Comparison of ENCODE assay signal across 23 cellular contexts in the genomic region with DNA sequence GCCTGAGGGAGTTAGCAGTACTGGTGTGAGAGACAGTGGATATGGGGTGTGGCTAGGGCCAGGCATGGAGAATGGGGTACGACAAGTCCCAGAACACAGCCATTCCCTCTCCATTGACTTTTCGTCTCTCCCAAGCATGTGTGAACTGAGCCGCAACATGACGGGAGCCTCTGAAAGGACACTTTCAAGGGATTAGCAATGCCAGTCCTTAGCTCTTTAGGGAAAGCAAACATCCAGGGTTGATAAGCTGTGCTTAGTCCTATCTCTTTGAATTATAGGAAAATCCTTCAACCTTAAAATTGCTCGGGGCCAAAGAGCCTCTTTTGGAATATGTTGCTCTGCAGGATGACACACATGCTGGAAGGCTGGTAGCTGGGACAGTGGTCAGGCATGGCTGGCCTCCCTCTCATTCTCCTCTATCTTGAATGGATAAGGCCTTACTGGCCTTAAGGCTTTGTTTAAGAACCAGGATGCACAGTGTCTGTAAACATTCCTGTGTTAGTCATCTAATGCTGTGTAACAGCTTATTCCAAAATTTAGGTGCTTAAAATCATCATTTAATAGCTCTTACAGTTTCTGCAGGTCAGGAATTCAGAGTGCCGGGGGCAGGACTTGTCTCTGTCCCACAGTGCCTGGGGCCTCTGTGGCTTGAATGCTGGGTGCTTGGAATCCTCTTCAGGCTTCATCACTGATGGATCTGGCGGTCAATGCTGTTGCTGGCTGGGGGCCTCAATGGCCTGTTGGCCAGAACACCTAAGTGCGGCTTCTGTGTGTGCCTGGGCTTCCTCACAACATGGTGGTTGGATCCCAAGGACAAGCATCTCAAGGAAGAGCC.
"Had no signal": no experiment of that assay in that cellular context is flagged by ENCODE, and none has a peak within 500 bp of the region (broad histone marks: within the 10 kb centered on the region; RNA-seq: fewer than 3 reads in every experiment).

No MANE protein-coding gene starts in this region.

- H3K27ac ChIP-seq: brain microvascular endothelial cell, lower lobe of right lung, spleen, tibial nerve had no signal

- H3K27me3 ChIP-seq: brain microvascular endothelial cell, spleen had no signal

- DNase-seq: activated CD4-positive, alpha-beta memory T cell treated with anti-CD3 and anti-CD28 coated beads, Interleukin-2, amount 10 ng/mL, durations not matched to agents 7 days and 5 days; activated CD4-positive, alpha-beta T cell treated with anti-CD3 and anti-CD28 coated beads for 1 hour; activated CD4-positive, alpha-beta T cell treated with anti-CD3 and anti-CD28 coated beads, Interleukin-2, amount 10 ng/mL, durations not matched to agents 7 days and 5 days; activated CD8-positive, alpha-beta memory T cell treated with anti-CD3 and anti-CD28 coated beads, Interleukin-2, amount 50 U/mL, for 48 hours; activated gamma-delta T cell; activated naive CD4-positive, alpha-beta T cell treated with anti-CD3 and anti-CD28 coated beads, Interleukin-2, amount 50 U/mL, for 16 hours; activated T-cell treated with anti-CD3 and anti-CD28 coated beads, Interleukin-2, amount 50 U/mL, for 24 hours; amniotic stem cell; brain microvascular endothelial cell; caudate nucleus; cortex of kidney; effector memory CD8-positive, alpha-beta T cell; hippocampal formation; immature natural killer cell; lower lobe of right lung; mesenchymal stem cell; naive thymus-derived CD8-positive, alpha-beta T cell; spleen; stimulated activated naive CD4-positive, alpha-beta T cell had no signal

- H3K9me3 ChIP-seq: lower lobe of right lung, spleen, tibial nerve had no signal

- H3K36me3 Mint-ChIP-seq: immature natural killer cell; naive thymus-derived CD8-positive, alpha-beta T cell; WTC11 had no signal

- H3K27ac Mint-ChIP-seq: activated CD4-positive, alpha-beta memory T cell treated with anti-CD3 and anti-CD28 coated beads, Interleukin-2, amount 10 ng/mL, durations not matched to agents 7 days and 5 days; activated CD4-positive, alpha-beta T cell treated with anti-CD3 and anti-CD28 coated beads, Interleukin-2, amount 10 ng/mL, durations not matched to agents 7 days and 5 days; activated T-cell treated with anti-CD3 and anti-CD28 coated beads, Interleukin-2, amount 50 U/mL, for 24 hours; effector memory CD8-positive, alpha-beta T cell; immature natural killer cell; naive thymus-derived CD8-positive, alpha-beta T cell; WTC11 had no signal

- H3K36me3 ChIP-seq: brain microvascular endothelial cell, lower lobe of right lung, spleen, tibial nerve had no signal

- H3K4me3 ChIP-seq: lower lobe of right lung, spleen, tibial nerve had no signal

- H3K4me3 Mint-ChIP-seq: activated CD4-positive, alpha-beta memory T cell treated with anti-CD3 and anti-CD28 coated beads, Interleukin-2, amount 10 ng/mL, durations not matched to agents 7 days and 5 days; activated CD4-positive, alpha-beta T cell treated with anti-CD3 and anti-CD28 coated beads, Interleukin-2, amount 10 ng/mL, durations not matched to agents 7 days and 5 days; activated T-cell treated with anti-CD3 and anti-CD28 coated beads, Interleukin-2, amount 50 U/mL, for 24 hours; effector memory CD8-positive, alpha-beta T cell; immature natural killer cell; naive thymus-derived CD8-positive, alpha-beta T cell; WTC11 had no signal

- H3K4me1 ChIP-seq: lower lobe of right lung, spleen, tibial nerve had no signal

- H3K4me1 Mint-ChIP-seq: activated CD4-positive, alpha-beta T cell treated with anti-CD3 and anti-CD28 coated beads, Interleukin-2, amount 10 ng/mL, durations not matched to agents 7 days and 5 days; immature natural killer cell; naive thymus-derived CD8-positive, alpha-beta T cell had no signal

- ATAC-seq: effector memory CD8-positive, alpha-beta T cell; left lobe of liver; lower lobe of right lung; naive thymus-derived CD8-positive, alpha-beta T cell; right cardiac atrium; WTC11 had no signal

- H3K9me3 Mint-ChIP-seq: activated CD4-positive, alpha-beta memory T cell treated with anti-CD3 and anti-CD28 coated beads, Interleukin-2, amount 10 ng/mL, durations not matched to agents 7 days and 5 days; activated CD4-positive, alpha-beta T cell treated with anti-CD3 and anti-CD28 coated beads, Interleukin-2, amount 10 ng/mL, durations not matched to agents 7 days and 5 days; activated T-cell treated with anti-CD3 and anti-CD28 coated beads, Interleukin-2, amount 50 U/mL, for 24 hours; effector memory CD8-positive, alpha-beta T cell; immature natural killer cell; naive thymus-derived CD8-positive, alpha-beta T cell had no signal
